Comparison of ENCODE assay signal across 15 cellular contexts in the genomic region with DNA sequence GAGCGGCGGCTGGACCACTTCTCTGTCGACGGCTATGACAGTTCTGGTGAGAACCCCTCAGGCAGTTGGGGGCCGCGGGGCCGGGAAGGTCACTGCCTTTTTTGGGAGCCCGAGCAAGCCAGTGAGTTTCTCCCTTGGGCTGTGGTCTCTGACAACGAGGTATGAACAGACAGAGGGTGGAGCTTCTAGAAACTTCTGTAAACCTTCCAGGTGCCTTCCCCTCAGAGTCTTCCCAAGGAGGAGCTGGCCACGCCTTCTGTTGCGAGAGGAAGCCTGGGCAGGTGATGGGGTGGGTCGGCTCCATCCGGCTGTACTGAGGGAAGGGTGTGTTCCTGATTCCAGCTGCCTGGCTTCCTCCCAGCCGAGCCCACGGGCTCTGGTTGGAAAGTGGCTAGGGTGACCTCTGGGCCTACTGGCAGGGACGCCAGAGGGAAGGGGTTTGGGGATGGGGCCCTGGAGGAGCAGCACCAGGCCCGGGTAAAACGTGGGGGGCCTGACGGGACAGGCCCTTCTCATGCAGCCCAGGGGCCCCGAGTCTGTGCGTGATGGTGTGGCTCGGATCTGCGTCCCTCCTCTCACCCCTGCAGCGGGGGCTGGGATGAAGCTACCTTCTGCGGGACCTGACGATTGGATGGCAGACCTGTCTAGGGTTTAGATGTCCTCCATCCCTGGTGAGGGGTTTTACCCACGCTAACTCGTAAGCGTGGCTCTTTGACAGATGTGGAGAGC.
DNase-seq lines count a peak whose midpoint lies in the region; ATAC-seq and TF ChIP-seq lines count a peak whose summit lies in the region.
"Had no signal": no experiment of that assay in that cellular context is flagged by ENCODE, and none has a peak within 500 bp of the region (broad histone marks: within the 10 kb centered on the region; RNA-seq: fewer than 3 reads in every experiment).

No MANE protein-coding gene starts in this region.

- CTCF ChIA-PET in GM10248 (lab: Yijun Ruan, JAX) (no interaction called here), IMR-90 (lab: Yijun Ruan, JAX) (no interaction called here)

- WGBS in IMR-90 (ENCODE audit: extremely low coverage in 2 of 2, insufficient read length in 1 of 2), 2 experiments: 77% methylated on average over 8 of the region's 29 CpGs; no CpG with 5 or more reads in 1 of the 2 experiments
- 88% methylated on average over 29 of the region's 29 CpGs for WGBS in hepatocyte (ENCODE audit: low lambda C conversion rate, missing lambda C conversion rate)

- H3K36me3 ChIP-seq in IMR-90 (ENCODE audit: control insufficient read depth, insufficient read depth, low read length): no peaks in the 10 kb centered on the region
- no peaks in the 10 kb centered on the region for H3K36me3 ChIP-seq in hepatocyte (replicated peaks; ENCODE audit: insufficient read depth, low read depth)
- H3K36me3 ChIP-seq: thoracic aorta had no signal

- H2BK15ac ChIP-seq in IMR-90 (ENCODE audit: low read depth, low read length): no peak overlapping the region

- H4K5ac ChIP-seq in IMR-90 (ENCODE audit: low read depth, low read length): no peak overlapping the region

- no peak overlapping the region for H2BK120ac ChIP-seq in IMR-90 (ENCODE audit: low read depth, low read length)

- H3K9me2 ChIP-seq in hepatocyte (replicated peaks; ENCODE audit: insufficient read depth): no peaks in the 10 kb centered on the region

- intact Hi-C loops in IMR-90 (cut with micrococcal nuclease) (no loop called here), sciatic nerve (cut with DNase I) (no loop called here)

- no peak overlapping the region for H3K27ac Mint-ChIP-seq in activated T-cell treated with anti-CD3 and anti-CD28 coated beads, Interleukin-2, amount 50 U/mL, for 24 hours
- H3K27ac Mint-ChIP-seq: brain; naive thymus-derived CD8-positive, alpha-beta T cell had no signal

- no peaks in the 10 kb centered on the region for H3K27me3 Mint-ChIP-seq in activated T-cell treated with anti-CD3 and anti-CD28 coated beads, Interleukin-2, amount 50 U/mL, for 24 hours
- H3K27me3 Mint-ChIP-seq: naive thymus-derived CD8-positive, alpha-beta T cell had no signal

- peaks cover 47% of the 10 kb centered on the region for H3K36me3 Mint-ChIP-seq in activated T-cell treated with anti-CD3 and anti-CD28 coated beads, Interleukin-2, amount 50 U/mL, for 24 hours (ENCODE audit: low read depth)

- dilution Hi-C loops in IMR-90 (cut with HindIII; ENCODE audit: low sequenced_read_pairs, unreplicated experiment): no loop called here

- no peaks in the 10 kb centered on the region for H3K4me1 Mint-ChIP-seq in activated T-cell treated with anti-CD3 and anti-CD28 coated beads, Interleukin-2, amount 50 U/mL, for 24 hours (ENCODE audit: low read depth)

- H3K79me1 ChIP-seq in IMR-90 (ENCODE audit: low read depth in 1 of 2, low read length in 2 of 2): no peaks in the 10 kb centered on the region

- H3K4me2 ChIP-seq in IMR-90 (ENCODE audit: low read depth, low read length) (no peak overlapping the region), hepatocyte (no peak overlapping the region)

- POLR2A ChIA-PET in GM10248 (lab: Yijun Ruan, JAX) (no interaction called here), IMR-90 (lab: Charles Lee; ENCODE audit: unreplicated experiment) (no interaction called here)

- TF ChIP-seq POLR2A in IMR-90 (IDR thresholded peaks at IDR 0.05; ENCODE audit: low read depth, low read length): no peak

- H3K56ac ChIP-seq in IMR-90 (ENCODE audit: extremely low read depth, insufficient read depth, low read length): no peak overlapping the region

- TF ChIP-seq RAD21 in IMR-90 (IDR thresholded peaks at IDR 0.05; ENCODE audit: low read length): no peak

- in situ Hi-C loops in IMR-90 (cut with MboI; ENCODE audit: low sequenced_read_pairs): no loop called here

- ATAC-seq in IMR-90 (ENCODE audit: low read depth) (no peak), sciatic nerve (no peak), GM21423 (IDR thresholded peaks at IDR 0.05; ENCODE audit: unreplicated experiment) (no peak)
- ATAC-seq: naive thymus-derived CD8-positive, alpha-beta T cell had no signal

- peak; percentile 10 for DNase-seq in GM10248 (ENCODE audit: extremely low spot score)
- no peak for DNase-seq in IMR-90
- DNase-seq in hepatocyte (ENCODE audit: low spot score): peak; percentile 10
- peak; percentile 53 for DNase-seq in sciatic nerve (ENCODE audit: low spot score)
- DNase-seq in activated T-cell treated with anti-CD3 and anti-CD28 coated beads, Interleukin-2, amount 50 U/mL, for 24 hours: no peak
- no peak for DNase-seq in cerebellum (ENCODE audit: low spot score)
- DNase-seq: activated naive CD4-positive, alpha-beta T cell; hippocampal formation; naive thymus-derived CD8-positive, alpha-beta T cell; NCI-H2029; NCI-H748 treated with DMSO at 0.1 percent for 48 hours had no signal

- H3K27me3 ChIP-seq in IMR-90 (ENCODE audit: control insufficient read depth, insufficient read depth, low read length) (peaks cover 26% of the 10 kb centered on the region; the same call in 1 of the 2 replicates), hepatocyte (no peaks in the 10 kb centered on the region)

- no peaks in the 10 kb centered on the region for H3K79me2 ChIP-seq in hepatocyte

- H4K91ac ChIP-seq in IMR-90 (ENCODE audit: insufficient read depth, low read depth, low read length): no peak overlapping the region

- H3K27ac ChIP-seq in IMR-90 (ENCODE audit: insufficient read depth, low read length): no peak overlapping the region
- H3K27ac ChIP-seq in hepatocyte: no peak overlapping the region
- H3K27ac ChIP-seq: C4-2B, thoracic aorta had no signal

- no peak overlapping the region for H3K4ac ChIP-seq in IMR-90 (ENCODE audit: low read depth, low read length)

- H3K18ac ChIP-seq in IMR-90 (ENCODE audit: low read depth, low read length): no peak overlapping the region

- no TSS peak for BruUV-seq in IMR-90 (replicated peaks; lab: Mats Ljungman, UMichigan)

- TF ChIP-seq CTCF in GM10248 (IDR thresholded peaks at IDR 0.05; ENCODE audit: control extremely low read depth, extremely low read depth, low read depth, missing control alignments): no peak
- TF ChIP-seq CTCF in IMR-90 (conservative IDR thresholded peaks at IDR 0.05; ENCODE audit: low read depth, low read length): no peak
- no peak for TF ChIP-seq CTCF in hepatocyte (IDR thresholded peaks at IDR 0.05; ENCODE audit: poor library complexity)

- no peaks in the 10 kb centered on the region for H3K4me1 ChIP-seq in IMR-90 (ENCODE audit: control insufficient read depth, insufficient read depth, low read length)
- H3K4me1 ChIP-seq in hepatocyte (ENCODE audit: insufficient read depth): no peaks in the 10 kb centered on the region

- no peak overlapping the region for H2AK9ac ChIP-seq in IMR-90 (replicated peaks; ENCODE audit: low read depth, low read length, poor library complexity)

- H2AK5ac ChIP-seq in IMR-90 (ENCODE audit: low read depth, low read length): no peak overlapping the region

- peak overlapping the region; percentile 32 for H2AFZ ChIP-seq in IMR-90 (replicated peaks; ENCODE audit: low read length, poor library complexity)
- H2AFZ ChIP-seq in hepatocyte: no peak overlapping the region

- no peak overlapping the region for H3K9ac ChIP-seq in IMR-90 (ENCODE audit: low read depth, low read length)

- H3K9me1 ChIP-seq in IMR-90 (ENCODE audit: insufficient read depth, low read length): no peaks in the 10 kb centered on the region; the same call in 1 of the 2 replicates

- H2BK20ac ChIP-seq in IMR-90 (ENCODE audit: low read depth, low read length): no peak overlapping the region

- H3K23ac ChIP-seq in IMR-90 (ENCODE audit: low read depth, low read length): no peak overlapping the region

- H3K9me3 ChIP-seq in IMR-90 (ENCODE audit: control insufficient read depth, insufficient read depth, low read length) (peaks cover 3% of the 10 kb centered on the region), hepatocyte (ENCODE audit: low read depth) (no peaks in the 10 kb centered on the region)
- H3K9me3 ChIP-seq: thoracic aorta had no signal

- H4K20me1 ChIP-seq in IMR-90 (ENCODE audit: insufficient read depth, low read length): no peaks in the 10 kb centered on the region
- no peaks in the 10 kb centered on the region for H4K20me1 ChIP-seq in hepatocyte (ENCODE audit: insufficient read depth, poor library complexity, severe bottlenecking)

- H3K9me3 Mint-ChIP-seq in activated T-cell treated with anti-CD3 and anti-CD28 coated beads, Interleukin-2, amount 50 U/mL, for 24 hours: no peaks in the 10 kb centered on the region

- H2BK5ac ChIP-seq in IMR-90 (ENCODE audit: low read depth, low read length, poor library complexity, severe bottlenecking): no peak overlapping the region

- no peak overlapping the region for H3K4me3 Mint-ChIP-seq in activated T-cell treated with anti-CD3 and anti-CD28 coated beads, Interleukin-2, amount 50 U/mL, for 24 hours
- H3K4me3 Mint-ChIP-seq: brain had no signal

- H3K14ac ChIP-seq in IMR-90 (replicated peaks; ENCODE audit: low read depth, low read length): no peak overlapping the region

- no peak overlapping the region for H3K4me3 ChIP-seq in IMR-90 (ENCODE audit: insufficient read depth, low read depth, low read length)
- H3K4me3 ChIP-seq in hepatocyte: no peak overlapping the region
- H3K4me3 ChIP-seq: thoracic aorta had no signal

- no peak overlapping the region for H4K8ac ChIP-seq in IMR-90 (ENCODE audit: low read depth in 2 of 2, low read length in 2 of 2)

TF ChIP-seq in IMR-90, 13 proteins besides CTCF, POLR2A, EP300 and RAD21:
- TF ChIP-seq MAZ (IDR thresholded peaks at IDR 0.05; ENCODE audit: borderline replicate concordance, low read depth, low read length) (no peak), RCOR1 (IDR thresholded peaks at IDR 0.05; ENCODE audit: insufficient replicate concordance, low read length) (no peak)

Comparison
In these comparisons a context has a peak if more than half of its experiments do, and no peak if none do; other contexts are left out.
1. DNase-seq: peak in GM10248 (single experiment), hepatocyte (single experiment) and sciatic nerve (single experiment); none in IMR-90 (single experiment), activated T-cell treated with anti-CD3 and anti-CD28 coated beads, Interleukin-2, amount 50 U/mL, for 24 hours (single experiment) and cerebellum (single experiment).